28 cellular contexts compared by ENCODE assay signal in the genomic region with DNA sequence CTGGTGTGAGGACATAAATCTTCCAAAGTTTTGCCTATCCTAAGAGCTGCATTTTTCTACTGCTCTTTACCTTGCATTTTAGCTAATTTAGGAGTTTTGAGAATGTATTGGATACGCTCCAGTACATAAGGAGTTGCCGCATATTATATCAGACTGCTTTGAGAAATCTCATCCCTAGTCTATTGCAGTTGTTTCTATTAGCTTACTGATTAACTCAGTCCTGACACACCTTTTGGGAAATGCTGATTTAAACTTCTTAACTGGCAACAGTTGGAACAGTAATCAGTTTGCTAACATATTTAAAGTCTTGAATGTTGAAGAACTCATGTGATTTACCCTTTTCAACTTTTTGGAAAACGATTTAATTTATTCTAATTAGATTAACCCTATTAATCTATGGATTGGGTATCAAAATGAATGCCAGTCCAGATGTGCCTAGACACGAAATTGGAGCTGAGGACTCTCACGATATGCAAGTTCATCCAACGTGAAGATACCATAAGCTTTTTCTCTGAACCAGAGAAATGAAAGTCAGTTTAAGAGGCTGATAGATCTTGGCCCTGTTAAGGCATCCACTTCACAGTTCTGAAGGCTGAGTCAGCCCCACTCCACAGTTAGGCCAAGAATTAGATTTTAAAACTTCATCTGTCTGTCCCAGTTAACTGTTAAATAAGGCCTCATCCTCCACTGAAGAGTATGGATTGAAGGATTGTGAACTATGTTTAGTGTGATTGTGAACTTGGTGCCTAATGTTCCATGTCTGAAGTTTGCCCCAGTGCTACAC.
DNase-seq lines count a peak whose midpoint lies in the region; TF ChIP-seq lines count a peak whose summit lies in the region.
"Had no signal": no experiment of that assay in that cellular context is flagged by ENCODE, and none has a peak within 500 bp of the region (broad histone marks: within the 10 kb centered on the region; RNA-seq: fewer than 3 reads in every experiment).

No MANE protein-coding gene starts in this region.

- TF ChIP-seq CTCF in choroid plexus epithelial cell (conservative IDR thresholded peaks at IDR 0.05; ENCODE audit: low read depth, low read length) (no peak), nephron (IDR thresholded peaks at IDR 0.05; ENCODE audit: unreplicated experiment in 3 of 3) (no peak)

- H3K4me1 Mint-ChIP-seq in nephron, result peaks cover 27% of the 10 kb centered on the region
- H3K4me1 Mint-ChIP-seq: immature natural killer cell had no signal

- H3K4me3 ChIP-seq in choroid plexus epithelial cell (ENCODE audit: low read depth, low read length), result no peak overlapping the region
- H3K4me3 ChIP-seq: adrenal gland, gastrocnemius medialis, prostate gland, testis had no signal

- H3K27me3 Mint-ChIP-seq in nephron (ENCODE audit: low read depth), result peaks cover 3% of the 10 kb centered on the region
- H3K27me3 Mint-ChIP-seq: activated B cell treated with CpG ODN at 0.5 μM for 24 hours; activated CD8-positive, alpha-beta memory T cell treated with anti-CD3 and anti-CD28 coated beads, Interleukin-2, amount 10 ng/mL, durations not matched to agents 7 days and 5 days; CD4-positive, alpha-beta memory T cell had no signal

- H3K9me3 Mint-ChIP-seq in nephron, result no peaks in the 10 kb centered on the region
- H3K9me3 Mint-ChIP-seq: activated B cell treated with CpG ODN at 0.5 μM for 24 hours; CD4-positive, alpha-beta memory T cell; immature natural killer cell had no signal

- peak; percentile 0 for DNase-seq in EH (ENCODE audit: low read depth)
- DNase-seq in choroid plexus epithelial cell (ENCODE audit: low read depth), result peak; percentile 14
- DNase-seq in kidney tubule cell (ENCODE audit: low spot score), result peak; percentile 27
- DNase-seq in posterior cingulate gyrus, result no peak
- no peak for DNase-seq in dermis blood vessel endothelial cell
- no peak for DNase-seq in stimulated activated CD4-positive, alpha-beta T cell treated with anti-CD3 and anti-CD28 coated beads, Interleukin-4, amount 100 ng/mL, for 24 hours
- DNase-seq in islet precursor cell, result no peak
- DNase-seq: activated B cell treated with CpG ODN at 0.5 μM for 24 hours; activated CD8-positive, alpha-beta memory T cell treated with anti-CD3 and anti-CD28 coated beads, Interleukin-2, amount 10 ng/mL, durations not matched to agents 7 days and 5 days; activated naive CD4-positive, alpha-beta T cell; activated T-cell treated with anti-CD3 and anti-CD28 coated beads, Interleukin-2, amount 50 U/mL, for 48 hours; adrenal gland; CD4-positive, alpha-beta memory T cell; gastrocnemius medialis; hippocampal formation; immature natural killer cell; mammary epithelial cell; NCI-H1105 treated with DMSO at 0.1 percent for 48 hours; NCI-H2029; NCI-H2227 treated with DMSO at 0.1 percent for 48 hours; NCI-H526 treated with DMSO at 0.1 percent for 48 hours; SHP77; stimulated activated naive CD8-positive, alpha-beta T cell treated with anti-CD3 and anti-CD28 coated beads, Interleukin-15, Interleukin-2, amounts not matched to agents 100 U/mL and 50 U/mL, for 24 hours; SW 1271; T-helper 9 cell; testis had no signal

- H3K4me3 Mint-ChIP-seq in nephron, result no peak overlapping the region
- H3K4me3 Mint-ChIP-seq: activated B cell treated with CpG ODN at 0.5 μM for 24 hours; activated CD8-positive, alpha-beta memory T cell treated with anti-CD3 and anti-CD28 coated beads, Interleukin-2, amount 10 ng/mL, durations not matched to agents 7 days and 5 days; CD4-positive, alpha-beta memory T cell; immature natural killer cell had no signal

- H3K27ac Mint-ChIP-seq in nephron, result peak overlapping the region; percentile 19 to 86 (median 33)
- H3K27ac Mint-ChIP-seq: activated B cell treated with CpG ODN at 0.5 μM for 24 hours; activated CD8-positive, alpha-beta memory T cell treated with anti-CD3 and anti-CD28 coated beads, Interleukin-2, amount 10 ng/mL, durations not matched to agents 7 days and 5 days; CD4-positive, alpha-beta memory T cell; immature natural killer cell had no signal

- intact Hi-C loops in posterior cingulate gyrus (cut with DNase I), result no loop called here

- no peaks in the 10 kb centered on the region for H3K36me3 Mint-ChIP-seq in nephron (ENCODE audit: low read depth)
- H3K36me3 Mint-ChIP-seq: activated CD8-positive, alpha-beta memory T cell treated with anti-CD3 and anti-CD28 coated beads, Interleukin-2, amount 10 ng/mL, durations not matched to agents 7 days and 5 days; CD4-positive, alpha-beta memory T cell; immature natural killer cell had no signal

Comparison
In these comparisons a context has a peak if more than half of its experiments do, and no peak if none do; other contexts are left out.
1. DNase-seq: peak in EH (single experiment), choroid plexus epithelial cell (single experiment) and kidney tubule cell (single experiment); none in posterior cingulate gyrus (0 of 10), dermis blood vessel endothelial cell (single experiment), stimulated activated CD4-positive, alpha-beta T cell treated with anti-CD3 and anti-CD28 coated beads, Interleukin-4, amount 100 ng/mL, for 24 hours (single experiment) and islet precursor cell (single experiment).